In genomic region chr15:96354731-96355560, GRCh38 we compare ENCODE assay signal across 8 cellular contexts. TPM values are rescaled to one million over a fixed set of nuclear protein-coding genes. Genes with fewer than 3 reads are reported as not detected.
A peak's percentile ranks its signal among the peaks of the same experiment; 100 is the strongest.
DNase-seq lines count a peak whose midpoint lies in the region; ATAC-seq, FAIRE-seq and TF ChIP-seq lines count a peak whose summit lies in the region.

No MANE protein-coding gene starts in this region.

- H3K9ac ChIP-seq in keratinocyte (ENCODE audit: control insufficient read depth, extremely low read depth, insufficient read depth, low read length): peak overlapping the region; percentile 71

- in situ Hi-C loops in astrocyte of the cerebellum (cut with HindIII; ENCODE audit: low sequenced_read_pairs): no loop called here

- TF ChIP-seq CTCF in astrocyte of the cerebellum (IDR thresholded peaks at IDR 0.05; ENCODE audit: low read depth, low read length, missing control alignments) (peak; percentile 54), keratinocyte (optimal IDR thresholded peaks at IDR 0.05 in 1 of 3, IDR thresholded peaks at IDR 0.05 in 1 of 3, conservative IDR thresholded peaks at IDR 0.05 in 1 of 3; ENCODE audit: extremely low read depth in 1 of 3, insufficient read depth in 2 of 3, low read length in 3 of 3) (peak; percentile 32 to 59 (median 47))

- FAIRE-seq in keratinocyte (lab: Jason Lieb, UNC): peak; percentile 65

- H3K36me3 ChIP-seq in keratinocyte (ENCODE audit: control insufficient read depth in 2 of 2, extremely low read depth in 1 of 2, insufficient read depth in 2 of 2, low read length in 2 of 2) (peaks cover 0 to 3% of the 10 kb centered on the region in 2 experiments), thymus (ENCODE audit: control insufficient read depth, insufficient read depth) (no peaks in the 10 kb centered on the region)

- H3K27ac ChIP-seq in keratinocyte (ENCODE audit: control insufficient read depth, insufficient read depth, low read length) (peak overlapping the region; percentile 31), thymus (ENCODE audit: low read depth) (peak overlapping the region; percentile 48)

- H3K4me3 ChIP-seq in astrocyte of the cerebellum (ENCODE audit: low read depth, low read length) (peak overlapping the region; percentile 58), keratinocyte (ENCODE audit: control insufficient read depth in 2 of 3, extremely low read depth in 1 of 3, insufficient read depth in 2 of 3, low read depth in 1 of 3, low read length in 3 of 3) (peak overlapping the region; percentile 34 to 68 (median 56)), thymus (ENCODE audit: low read length) (peak overlapping the region; percentile 7)

- H3K4me2 ChIP-seq in keratinocyte (ENCODE audit: control insufficient read depth, extremely low read depth, insufficient read depth, low read depth, low read length): peak overlapping the region; percentile 93

- H3K79me2 ChIP-seq in keratinocyte (ENCODE audit: control insufficient read depth, insufficient read depth, low read length): no peaks in the 10 kb centered on the region

- dilution Hi-C loops in keratinocyte (cut with MboI; ENCODE audit: extremely low pct_ligation_motif_present, low sequenced_read_pairs): no loop called here

- no peaks in the 10 kb centered on the region for H3K9me3 ChIP-seq in keratinocyte (ENCODE audit: control insufficient read depth, low read depth, low read length)
- no peaks in the 10 kb centered on the region for H3K9me3 ChIP-seq in thymus (ENCODE audit: control insufficient read depth)

- no peaks in the 10 kb centered on the region for H4K20me1 ChIP-seq in keratinocyte (ENCODE audit: control insufficient read depth, extremely low read depth, insufficient read depth, low read length)

- ATAC-seq in GM18909 (IDR thresholded peaks at IDR 0.05; ENCODE audit: poor library complexity, unreplicated experiment) (no peak), GM21786 (IDR thresholded peaks at IDR 0.05; ENCODE audit: unreplicated experiment) (no peak)

- H3K4me1 ChIP-seq in keratinocyte (ENCODE audit: control insufficient read depth, extremely low read depth, insufficient read depth, low read length) (peaks cover 17% of the 10 kb centered on the region), thymus (ENCODE audit: control insufficient read depth, insufficient read depth, low read length) (no peaks in the 10 kb centered on the region)

- 6% methylated on average over 15 of the region's 15 CpGs for WGBS in thymus

- H3K9me1 ChIP-seq in keratinocyte (ENCODE audit: control insufficient read depth, extremely low read depth, insufficient read depth, low read length): no peaks in the 10 kb centered on the region

- H3K27me3 ChIP-seq in keratinocyte (ENCODE audit: control insufficient read depth, extremely low read depth, insufficient read depth, low read length): peaks cover 22% of the 10 kb centered on the region
- H3K27me3 ChIP-seq in thymus (ENCODE audit: control insufficient read depth, insufficient read depth): peaks cover 88% of the 10 kb centered on the region

- peak; percentile 88 for DNase-seq in HuH-7.5 (ENCODE audit: low spot score)
- no peak for DNase-seq in astrocyte of the cerebellum (ENCODE audit: low read depth)
- no peak for DNase-seq in keratinocyte (ENCODE audit: low read depth, low spot score)
- DNase-seq in effector CD4-positive, alpha-beta T cell: no peak
- DNase-seq in middle frontal gyrus (ENCODE audit: extremely low spot score, low spot score): no peak

- peak overlapping the region; percentile 87 for H2AFZ ChIP-seq in keratinocyte (ENCODE audit: control insufficient read depth, low read length)

RNA-seq across cellular contexts. Expression of gene NR2F2, which starts 24.4 kb away (rescaled TPM):
- 19.5 to 27.2 TPM (median 20.1 TPM) in 3 replicates for polyA plus RNA-seq in keratinocyte
- polyA plus RNA-seq in keratinocyte (2011; ENCODE audit: low read depth): 9.7 TPM
- polyA plus RNA-seq in keratinocyte (2011; cell fraction: cytosol; rRNA removed): 26.1 and 26.9 TPM in 2 replicates
- polyA plus RNA-seq in keratinocyte (2011; cell fraction: nucleus; rRNA removed): 40.5 and 46.0 TPM in 2 replicates
- polyA plus RNA-seq in keratinocyte (2012; ENCODE audit: low replicate concordance): 17.2 and 43.5 TPM in 2 replicates
- polyA minus RNA-seq in keratinocyte: 12.0 to 19.7 TPM (median 19.2 TPM) in 3 replicates
- polyA minus RNA-seq in keratinocyte (2011; cell fraction: cytosol; rRNA and poly(A)+ RNA removed): 38.4 TPM
- polyA minus RNA-seq in keratinocyte (2011; cell fraction: nucleus; rRNA and poly(A)+ RNA removed): 24.0 and 24.7 TPM in 2 replicates
- polyA plus RNA-seq in thymus: 11.9 TPM

Comparison
In these comparisons a context has a peak if more than half of its experiments do, and no peak if none do; other contexts are left out.
1. H3K4me3 ChIP-seq: peak in every context shown above with its lines; median percentile 58 in astrocyte of the cerebellum; 56 in keratinocyte; 7 in thymus.